In genomic region chr2:155481141-155481540, GRCh38 we compare ENCODE assay signal across 9 cellular contexts.
"Had no signal": no experiment of that assay in that cellular context is flagged by ENCODE, and none has a peak within 500 bp of the region (broad histone marks: within the 10 kb centered on the region; RNA-seq: fewer than 3 reads in every experiment).

No MANE protein-coding gene starts in this region.

- H3K4me3 Mint-ChIP-seq: HFFc6, IgD-negative memory B cell had no signal

- H3K9me3 ChIP-seq: HAP-1 had no signal

- ATAC-seq: HCT116 had no signal

- H3K9ac ChIP-seq: GM23248 had no signal

- H3K27ac Mint-ChIP-seq: HFFc6, IgD-negative memory B cell had no signal

- H3K27me3 Mint-ChIP-seq: IgD-negative memory B cell had no signal

- H3K4me3 ChIP-seq: GM23248, HAP-1 had no signal

- DNase-seq: GM23248, GOT3, H7, HFFc6, KG1 had no signal

- H3K36me3 ChIP-seq: HAP-1 had no signal

- H3K4me1 Mint-ChIP-seq: IgD-negative memory B cell had no signal

- H2AFZ ChIP-seq: GM23248 had no signal

- H3K36me3 Mint-ChIP-seq: IgD-negative memory B cell had no signal

- H3K27ac ChIP-seq: GM23248, HL-60 had no signal
